Comparison of ENCODE assay signal across 8 cellular contexts in the genomic region with DNA sequence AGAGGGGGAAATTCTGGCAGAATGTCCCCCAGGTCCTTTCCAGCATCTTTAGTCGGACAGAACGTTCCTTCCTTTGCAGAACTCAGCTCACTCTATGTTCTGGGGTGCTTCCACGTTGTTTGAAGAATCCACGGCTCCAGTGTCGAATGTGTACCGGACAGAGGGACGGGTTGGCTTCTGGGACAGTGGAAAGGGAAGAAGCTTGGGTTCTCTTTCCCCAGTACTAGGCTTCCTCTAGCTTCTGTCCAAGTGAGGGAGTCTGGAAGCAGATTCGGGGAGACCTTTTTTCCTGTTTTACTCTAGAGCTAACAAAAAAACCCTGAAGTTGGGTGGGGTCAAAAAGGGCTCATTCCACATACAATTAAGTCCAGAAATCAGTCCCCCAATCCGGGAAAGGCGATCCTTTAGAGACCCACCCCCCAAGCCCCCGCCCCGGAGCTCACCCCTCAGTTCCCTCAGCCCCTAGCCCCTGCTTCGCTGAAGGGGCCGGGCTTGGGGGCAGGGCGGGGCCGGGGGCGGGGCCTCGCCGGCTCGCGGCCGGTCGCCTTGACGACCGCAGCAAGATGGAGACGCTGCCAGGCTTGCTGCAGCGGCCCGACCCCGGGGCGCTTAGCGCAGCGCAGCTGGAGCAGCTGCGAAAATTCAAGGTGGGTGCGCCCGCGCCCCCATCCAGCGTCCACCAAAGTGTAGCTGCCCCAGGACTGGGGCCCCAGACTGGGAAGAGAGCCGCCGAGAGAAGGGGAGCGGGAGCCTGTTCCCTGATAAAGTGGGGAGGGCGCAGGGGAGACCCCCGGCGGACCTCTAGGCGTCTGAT. TPM values are rescaled to one million over a fixed set of nuclear protein-coding genes. Genes with fewer than 3 reads are reported as not detected.
DNase-seq lines count a peak whose midpoint lies in the region; ATAC-seq and TF ChIP-seq lines count a peak whose summit lies in the region.

A gene with protein sequence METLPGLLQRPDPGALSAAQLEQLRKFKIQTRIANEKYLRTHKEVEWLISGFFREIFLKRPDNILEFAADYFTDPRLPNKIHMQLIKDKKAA (plus strand): TSS at position 549 of the 814 bp plus-strand sequence. CDS start 15 bp downstream, at position 564.

- WGBS in trophoblast cell (ENCODE audit: extremely low coverage, insufficient coverage, insufficient read length), result no CpG with 5 or more reads among the region's 44 CpGs

- no peaks in the 10 kb centered on the region for H3K9me3 ChIP-seq in trophoblast cell (ENCODE audit: insufficient read depth, low read depth, low read length)

- peaks cover 32% of the 10 kb centered on the region for H3K27me3 ChIP-seq in trophoblast cell (ENCODE audit: insufficient read depth, low read length)

- H3K27me3 Mint-ChIP-seq in activated T-helper 1 cell treated with anti-CD3 and anti-CD28 coated beads, Interleukin-12 subunit alpha, Interleukin-12 subunit beta, Interleukin-2, Interleukin-4 antibody, amounts not matched to agents 30 ng/mL and 10 ng/mL and 1 ng/mL, durations not matched to agents 14 hours and 24 hours and 36 hours (ENCODE audit: insufficient read depth), result peaks cover 76% of the 10 kb centered on the region

- H3K79me2 ChIP-seq in trophoblast cell (ENCODE audit: control insufficient read depth, insufficient read depth, low read length, poor library complexity), result no peaks in the 10 kb centered on the region

- no peak within 1 kb of the TSS for H4K12ac ChIP-seq in trophoblast cell (ENCODE audit: low read depth, low read length)

- DNase-seq in AG04449 (ENCODE audit: low read depth, low spot score) (no peak), GM19240 (ENCODE audit: insufficient read length, low spot score) (peak; percentile 93), NCI-H1105 treated with DMSO at 0.1 percent for 48 hours (lab: John Stamatoyannopoulos, UW) (peak; percentile 42), Right ventricle myocardium inferior (ENCODE audit: missing footprints) (no peak), trophoblast cell (no peak)
- DNase-seq in activated T-helper 1 cell treated with anti-CD3 and anti-CD28 coated beads, Interleukin-12 subunit alpha, Interleukin-12 subunit beta, Interleukin-2, Interleukin-4 antibody, amounts not matched to agents 30 ng/mL and 10 ng/mL and 1 ng/mL, durations not matched to agents 14 hours and 24 hours and 36 hours (ENCODE audit: low spot score), result peak; percentile 36

- CTCF ChIA-PET in AG04449 (lab: Yijun Ruan, JAX), result interaction anchor here (0.9 to 2.4 kb wide), 5 partner anchors 12 to 28 kb away, joined by 3 to 11 read pairs (median 4); no protein-coding TSS in a partner anchor

- H3K4ac ChIP-seq in trophoblast cell (ENCODE audit: low read depth, low read length), result no peak within 1 kb of the TSS

- peaks cover 3% of the 10 kb centered on the region in 2 experiments for H3K4me1 ChIP-seq in trophoblast cell (ENCODE audit: control insufficient read depth in 1 of 2, insufficient read depth in 2 of 2, low read length in 2 of 2)

- intact Hi-C loops in activated T-helper 1 cell treated with anti-CD3 and anti-CD28 coated beads, Interleukin-12 subunit alpha, Interleukin-12 subunit beta, Interleukin-2, Interleukin-4 antibody, amounts not matched to agents 30 ng/mL and 10 ng/mL and 1 ng/mL, durations not matched to agents 14 hours and 24 hours and 36 hours (cut with micrococcal nuclease), result loop anchor here (1.0 to 5.0 kb wide), 4 partner anchors 42 to 181 kb away; a partner anchor contains a TSS
- intact Hi-C loops in Right ventricle myocardium inferior (cut with DNase I), result no loop called here

- no peak within 1 kb of the TSS for H3K27ac Mint-ChIP-seq in activated T-helper 1 cell treated with anti-CD3 and anti-CD28 coated beads, Interleukin-12 subunit alpha, Interleukin-12 subunit beta, Interleukin-2, Interleukin-4 antibody, amounts not matched to agents 30 ng/mL and 10 ng/mL and 1 ng/mL, durations not matched to agents 14 hours and 24 hours and 36 hours

- H2BK12ac ChIP-seq in trophoblast cell (ENCODE audit: low read length), result no peak within 1 kb of the TSS

- H2BK5ac ChIP-seq in trophoblast cell (ENCODE audit: low read depth, low read length, poor library complexity), result no peak within 1 kb of the TSS

- peaks cover 18% of the 10 kb centered on the region for H3K4me1 Mint-ChIP-seq in activated T-helper 1 cell treated with anti-CD3 and anti-CD28 coated beads, Interleukin-12 subunit alpha, Interleukin-12 subunit beta, Interleukin-2, Interleukin-4 antibody, amounts not matched to agents 30 ng/mL and 10 ng/mL and 1 ng/mL, durations not matched to agents 14 hours and 24 hours and 36 hours (ENCODE audit: low read depth)

- H3K4me3 Mint-ChIP-seq in activated T-helper 1 cell treated with anti-CD3 and anti-CD28 coated beads, Interleukin-12 subunit alpha, Interleukin-12 subunit beta, Interleukin-2, Interleukin-4 antibody, amounts not matched to agents 30 ng/mL and 10 ng/mL and 1 ng/mL, durations not matched to agents 14 hours and 24 hours and 36 hours, result peak within 1 kb of the TSS; percentile 77

- H3K9me3 Mint-ChIP-seq in activated T-helper 1 cell treated with anti-CD3 and anti-CD28 coated beads, Interleukin-12 subunit alpha, Interleukin-12 subunit beta, Interleukin-2, Interleukin-4 antibody, amounts not matched to agents 30 ng/mL and 10 ng/mL and 1 ng/mL, durations not matched to agents 14 hours and 24 hours and 36 hours, result no peaks in the 10 kb centered on the region

- TF ChIP-seq CTCF in AG04449 (IDR thresholded peaks at IDR 0.05; ENCODE audit: insufficient read depth, low read length, missing control alignments), result no peak

- H3K4me3 ChIP-seq in AG04449 (ENCODE audit: low read depth, low read length) (peak within 1 kb of the TSS; percentile 47), trophoblast cell (ENCODE audit: low read depth, low read length) (no peak within 1 kb of the TSS)

- no peak within 1 kb of the TSS for H3K14ac ChIP-seq in trophoblast cell (ENCODE audit: low read length)

- H3K27ac ChIP-seq in trophoblast cell (ENCODE audit: low read depth, low read length), result no peak within 1 kb of the TSS

- H3K36me3 Mint-ChIP-seq in activated T-helper 1 cell treated with anti-CD3 and anti-CD28 coated beads, Interleukin-12 subunit alpha, Interleukin-12 subunit beta, Interleukin-2, Interleukin-4 antibody, amounts not matched to agents 30 ng/mL and 10 ng/mL and 1 ng/mL, durations not matched to agents 14 hours and 24 hours and 36 hours (ENCODE audit: low read depth), result no peaks in the 10 kb centered on the region

- no peaks in the 10 kb centered on the region for H3K36me3 ChIP-seq in trophoblast cell (ENCODE audit: control insufficient read depth in 1 of 2, insufficient read depth in 2 of 2, low read length in 2 of 2)

- no peak within 1 kb of the TSS for H2AFZ ChIP-seq in trophoblast cell (ENCODE audit: insufficient read depth, low read length, poor library complexity)

- H2AK5ac ChIP-seq in trophoblast cell (ENCODE audit: low read length), result no peak within 1 kb of the TSS

- POLR2A ChIA-PET in AG04449 (lab: Yijun Ruan, JAX), result no interaction called here

- no peak within 1 kb of the TSS for H4K91ac ChIP-seq in trophoblast cell (ENCODE audit: low read depth, low read length)

- H3K9ac ChIP-seq in trophoblast cell (ENCODE audit: low read length), result no peak within 1 kb of the TSS

- H3K4me2 ChIP-seq in trophoblast cell (ENCODE audit: low read length), result peak within 1 kb of the TSS; percentile 67

- H2BK120ac ChIP-seq in trophoblast cell (ENCODE audit: insufficient read depth, low read length, poor library complexity), result no peak within 1 kb of the TSS

- H3K79me1 ChIP-seq in trophoblast cell (ENCODE audit: low read length), result no peaks in the 10 kb centered on the region

- no peak within 1 kb of the TSS for H3K18ac ChIP-seq in trophoblast cell (ENCODE audit: low read length)

- no peak within 1 kb of the TSS for H3K23ac ChIP-seq in trophoblast cell (ENCODE audit: low read length)

- H4K8ac ChIP-seq in trophoblast cell (ENCODE audit: low read depth, low read length), result no peak within 1 kb of the TSS

- ATAC-seq in Right ventricle myocardium inferior (peak; percentile 78), GM18498 (IDR thresholded peaks at IDR 0.05; ENCODE audit: unreplicated experiment) (no peak), HG03097 (IDR thresholded peaks at IDR 0.05; ENCODE audit: low FRiP score, unreplicated experiment) (no peak)

RNA-seq across cellular contexts. Expression of the gene that starts here (rescaled TPM):
- total RNA-seq in activated T-helper 1 cell treated with anti-CD3 and anti-CD28 coated beads, Interleukin-12 subunit alpha, Interleukin-12 subunit beta, Interleukin-2, Interleukin-4 antibody, amounts not matched to agents 30 ng/mL and 10 ng/mL and 1 ng/mL, durations not matched to agents 14 hours and 24 hours and 36 hours, result not detected in 2 replicates
- 7.7 TPM for total RNA-seq in Right ventricle myocardium inferior
- 0.10 TPM in 1 of 2 replicates, not detected in the other for polyA plus RNA-seq in trophoblast cell (2013)

Comparison
In these comparisons a context has a peak if more than half of its experiments do, and no peak if none do; other contexts are left out.
1. Peak in DNase-seq in activated T-helper 1 cell treated with anti-CD3 and anti-CD28 coated beads, Interleukin-12 subunit alpha, Interleukin-12 subunit beta, Interleukin-2, Interleukin-4 antibody, amounts not matched to agents 30 ng/mL and 10 ng/mL and 1 ng/mL, durations not matched to agents 14 hours and 24 hours and 36 hours; RNA of the gene not detected or under 1 TPM.
2. DNase-seq: peak in GM19240 (single experiment) and NCI-H1105 treated with DMSO at 0.1 percent for 48 hours (single experiment); none in AG04449 (single experiment), Right ventricle myocardium inferior (single experiment) and trophoblast cell (0 of 2).